Comparison of ENCODE assay signal across 2 cellular contexts in the genomic region with DNA sequence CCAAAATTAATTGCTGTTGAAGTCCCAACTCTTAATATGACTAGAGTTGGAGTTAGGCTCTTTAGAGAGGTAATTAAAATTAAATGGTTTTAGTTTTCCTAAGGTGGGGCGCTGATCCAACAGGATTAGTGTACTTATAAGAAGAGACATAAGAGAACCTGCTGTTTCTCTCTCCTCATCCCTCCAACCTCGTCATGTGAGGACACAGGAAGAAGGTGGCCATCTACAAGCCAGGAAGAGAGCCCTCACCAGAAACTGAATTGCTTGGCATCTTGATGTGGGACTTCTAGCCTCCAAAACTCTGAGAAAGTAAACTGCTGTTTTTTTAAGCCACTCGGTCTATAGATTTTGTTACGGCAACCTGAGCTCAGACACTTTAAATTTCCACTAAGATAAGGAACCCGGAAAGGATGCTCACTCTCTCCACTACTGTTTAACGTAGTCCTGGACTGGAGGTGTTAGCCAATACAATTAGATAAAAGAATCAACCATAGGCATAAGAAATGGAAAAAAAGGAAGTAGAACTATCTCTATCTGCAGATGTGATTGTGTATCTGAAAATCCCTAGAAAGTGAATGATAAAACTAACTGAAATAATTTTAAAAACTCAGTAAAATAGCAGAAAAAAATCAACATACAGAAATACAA.
TF ChIP-seq lines count a peak whose summit lies in the region.

No MANE protein-coding gene starts in this region.

TF ChIP-seq in GM23338, 12 proteins besides CTCF, POLR2A, EP300 and RAD21 (continued from another document):
- TF ChIP-seq EZH2 (IDR thresholded peaks at IDR 0.05; ENCODE audit: low read depth, unreplicated experiment) (no peak), JUNB (IDR thresholded peaks at IDR 0.05; ENCODE audit: unreplicated experiment) (no peak), ZNF114 (CRISPR knock-in tag; IDR thresholded peaks at IDR 0.05) (no peak), ZNF331 (CRISPR knock-in tag; IDR thresholded peaks at IDR 0.05; ENCODE audit: low read depth) (no peak)

TF ChIP-seq in K562, 482 proteins besides CTCF, POLR2A, EP300 and RAD21 (continued from another document):
- TF ChIP-seq, protein P1, sequence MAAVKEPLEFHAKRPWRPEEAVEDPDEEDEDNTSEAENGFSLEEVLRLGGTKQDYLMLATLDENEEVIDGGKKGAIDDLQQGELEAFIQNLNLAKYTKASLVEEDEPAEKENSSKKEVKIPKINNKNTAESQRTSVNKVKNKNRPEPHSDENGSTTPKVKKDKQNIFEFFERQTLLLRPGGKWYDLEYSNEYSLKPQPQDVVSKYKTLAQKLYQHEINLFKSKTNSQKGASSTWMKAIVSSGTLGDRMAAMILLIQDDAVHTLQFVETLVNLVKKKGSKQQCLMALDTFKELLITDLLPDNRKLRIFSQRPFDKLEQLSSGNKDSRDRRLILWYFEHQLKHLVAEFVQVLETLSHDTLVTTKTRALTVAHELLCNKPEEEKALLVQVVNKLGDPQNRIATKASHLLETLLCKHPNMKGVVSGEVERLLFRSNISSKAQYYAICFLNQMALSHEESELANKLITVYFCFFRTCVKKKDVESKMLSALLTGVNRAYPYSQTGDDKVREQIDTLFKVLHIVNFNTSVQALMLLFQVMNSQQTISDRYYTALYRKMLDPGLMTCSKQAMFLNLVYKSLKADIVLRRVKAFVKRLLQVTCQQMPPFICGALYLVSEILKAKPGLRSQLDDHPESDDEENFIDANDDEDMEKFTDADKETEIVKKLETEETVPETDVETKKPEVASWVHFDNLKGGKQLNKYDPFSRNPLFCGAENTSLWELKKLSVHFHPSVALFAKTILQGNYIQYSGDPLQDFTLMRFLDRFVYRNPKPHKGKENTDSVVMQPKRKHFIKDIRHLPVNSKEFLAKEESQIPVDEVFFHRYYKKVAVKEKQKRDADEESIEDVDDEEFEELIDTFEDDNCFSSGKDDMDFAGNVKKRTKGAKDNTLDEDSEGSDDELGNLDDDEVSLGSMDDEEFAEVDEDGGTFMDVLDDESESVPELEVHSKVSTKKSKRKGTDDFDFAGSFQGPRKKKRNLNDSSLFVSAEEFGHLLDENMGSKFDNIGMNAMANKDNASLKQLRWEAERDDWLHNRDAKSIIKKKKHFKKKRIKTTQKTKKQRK (IDR thresholded peaks at IDR 0.05; ENCODE audit: borderline replicate concordance, low read depth, low read length): no peak
- no peak for TF ChIP-seq RBBP5 (IDR thresholded peaks at IDR 0.05; ENCODE audit: borderline replicate concordance, insufficient read depth, low read length, poor library complexity, severe bottlenecking)
